ENCODE assay signal across 1 cellular context in the genomic region with DNA sequence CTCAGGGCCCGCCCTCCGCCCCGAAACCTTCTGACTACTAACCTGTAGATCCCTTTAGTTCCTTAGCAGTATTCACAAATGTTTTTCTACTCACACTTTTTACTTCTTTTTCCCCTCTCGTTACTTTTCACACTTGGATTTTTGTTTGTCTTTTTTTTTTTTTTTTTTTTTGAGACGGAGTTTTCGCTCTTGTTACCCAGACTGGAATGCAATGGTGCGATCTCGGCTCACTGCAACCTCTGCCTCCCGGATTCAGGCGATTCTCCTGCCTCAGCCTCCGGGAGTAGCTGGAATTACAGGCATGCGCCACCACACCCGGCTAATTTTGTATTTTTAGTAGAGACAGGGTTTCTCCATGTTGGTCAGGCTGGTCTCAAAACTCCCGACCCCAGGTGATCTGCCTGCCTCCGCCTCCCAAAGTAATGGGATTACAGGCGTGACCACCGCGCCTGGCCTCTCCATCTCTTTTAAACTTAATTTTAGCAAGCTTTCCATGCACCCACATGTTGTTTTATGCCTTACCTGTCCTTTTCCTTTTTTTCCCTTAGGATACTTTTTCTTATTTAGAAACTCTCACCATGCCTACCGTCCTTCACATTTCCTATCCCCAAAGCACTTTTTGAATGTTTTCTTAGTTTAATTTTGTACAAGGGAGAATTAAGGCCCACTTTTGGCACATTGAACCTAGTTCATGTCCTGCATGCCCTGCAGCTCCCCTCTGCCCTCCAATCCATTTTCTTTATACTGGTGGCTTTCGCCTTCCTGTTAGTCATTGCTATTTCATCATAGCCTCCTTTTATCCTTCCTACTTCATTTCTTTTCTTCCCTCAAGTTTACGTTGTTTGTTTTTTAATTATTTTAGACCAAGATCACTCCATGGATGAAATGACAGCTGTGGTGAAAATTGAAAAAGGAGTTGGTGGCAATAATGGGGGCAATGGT.
TF ChIP-seq lines count a peak whose summit lies in the region.

No MANE protein-coding gene starts in this region.

TF ChIP-seq in WTC11, 78 proteins besides CTCF, POLR2A, EP300 and RAD21 (continued from another document):
- TF ChIP-seq GRHL2 (CRISPR knock-in tag; IDR thresholded peaks at IDR 0.05; ENCODE audit: insufficient replicate concordance, severe bottlenecking) (no peak), OVOL2 (CRISPR knock-in tag; IDR thresholded peaks at IDR 0.05; ENCODE audit: borderline replicate concordance) (no peak), ZNF317 (CRISPR knock-in tag; IDR thresholded peaks at IDR 0.05; ENCODE audit: borderline replicate concordance, low read depth) (no peak), HMGA2 (CRISPR knock-in tag; IDR thresholded peaks at IDR 0.05) (no peak), SMAD4 (CRISPR knock-in tag; IDR thresholded peaks at IDR 0.05) (no peak), TEAD4 (CRISPR knock-in tag; IDR thresholded peaks at IDR 0.05) (no peak), RELA (CRISPR knock-in tag; IDR thresholded peaks at IDR 0.05; ENCODE audit: borderline replicate concordance) (no peak)
- TF ChIP-seq, protein P1, sequence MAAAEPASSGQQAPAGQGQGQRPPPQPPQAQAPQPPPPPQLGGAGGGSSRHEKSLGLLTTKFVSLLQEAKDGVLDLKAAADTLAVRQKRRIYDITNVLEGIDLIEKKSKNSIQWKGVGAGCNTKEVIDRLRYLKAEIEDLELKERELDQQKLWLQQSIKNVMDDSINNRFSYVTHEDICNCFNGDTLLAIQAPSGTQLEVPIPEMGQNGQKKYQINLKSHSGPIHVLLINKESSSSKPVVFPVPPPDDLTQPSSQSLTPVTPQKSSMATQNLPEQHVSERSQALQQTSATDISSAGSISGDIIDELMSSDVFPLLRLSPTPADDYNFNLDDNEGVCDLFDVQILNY (CRISPR knock-in tag; IDR thresholded peaks at IDR 0.05) = no peak
